Comparison of ENCODE assay signal across 28 cellular contexts in genomic region chr11:116044946-116045345, GRCh38.
"Had no signal": no experiment of that assay in that cellular context is flagged by ENCODE, and none has a peak within 500 bp of the region (broad histone marks: within the 10 kb centered on the region; RNA-seq: fewer than 3 reads in every experiment).

No MANE protein-coding gene starts in this region.

- H3K36me3 ChIP-seq: esophagus squamous epithelium, heart right ventricle, neutrophil, right lobe of liver, stomach, thyroid gland, vagina had no signal

- DNase-seq: dermis blood vessel endothelial cell; effector memory CD4-positive, alpha-beta T cell; erythroblast; esophagus squamous epithelium; foreskin melanocyte; glutamatergic neuron; heart right ventricle; hippocampal formation; mesenchymal stem cell; midbrain; naive thymus-derived CD4-positive, alpha-beta T cell; small intestine; stimulated activated CD4-positive, alpha-beta T cell treated with anti-CD3 and anti-CD28 coated beads, Interleukin-12 subunit alpha, Interleukin-12 subunit beta, amount 100 ng/mL, for 4 hours; stimulated activated CD4-positive, alpha-beta T cell treated with anti-CD3 and anti-CD28 coated beads, Interleukin-2, amount 100 ng/mL, for 24 hours; stimulated activated CD4-positive, alpha-beta T cell treated with anti-CD3 and anti-CD28 coated beads, Interleukin-4, amount 100 ng/mL, for 24 hours; stimulated activated naive CD4-positive, alpha-beta T cell treated with Interleukin-2 at 50 U/mL for 16 hours; stomach; thyroid gland; trophoblast cell had no signal

- H3K27ac ChIP-seq: coronary artery, esophagus squamous epithelium, heart right ventricle, neutrophil, parathyroid adenoma, right lobe of liver, stomach, thyroid gland, vagina had no signal

- H3K4me1 ChIP-seq: esophagus squamous epithelium, parathyroid adenoma, right lobe of liver, stomach, thyroid gland, vagina had no signal

- H3K4me3 ChIP-seq: coronary artery, esophagus squamous epithelium, heart right ventricle, right lobe of liver, stomach, thyroid gland, vagina had no signal

- H3K4me1 Mint-ChIP-seq: naive thymus-derived CD4-positive, alpha-beta T cell; stimulated activated effector memory CD8-positive, alpha-beta T cell treated with anti-CD3 and anti-CD28 coated beads, Interleukin-12 subunit alpha, Interleukin-12 subunit beta, amount 100 ng/mL, for 72 hours had no signal

- H3K9ac ChIP-seq: parathyroid adenoma had no signal

- H3K79me2 ChIP-seq: parathyroid adenoma had no signal

- H3K36me3 Mint-ChIP-seq: naive thymus-derived CD4-positive, alpha-beta T cell; stimulated activated effector memory CD8-positive, alpha-beta T cell treated with anti-CD3 and anti-CD28 coated beads, Interleukin-12 subunit alpha, Interleukin-12 subunit beta, amount 100 ng/mL, for 72 hours had no signal

- H3K9me3 ChIP-seq: esophagus squamous epithelium, heart right ventricle, neutrophil, right lobe of liver, stomach, thyroid gland, vagina had no signal

- H3K27me3 ChIP-seq: esophagus squamous epithelium, neutrophil, right lobe of liver, thyroid gland, vagina had no signal

- ATAC-seq: heart right ventricle; left lobe of liver; naive thymus-derived CD4-positive, alpha-beta T cell; right lobe of liver; stimulated activated effector memory CD8-positive, alpha-beta T cell treated with anti-CD3 and anti-CD28 coated beads, Interleukin-12 subunit alpha, Interleukin-12 subunit beta, amount 100 ng/mL, for 72 hours had no signal

- H3K9me3 Mint-ChIP-seq: nephron; stimulated activated effector memory CD8-positive, alpha-beta T cell treated with anti-CD3 and anti-CD28 coated beads, Interleukin-12 subunit alpha, Interleukin-12 subunit beta, amount 100 ng/mL, for 72 hours had no signal

- H3K4me3 Mint-ChIP-seq: naive thymus-derived CD4-positive, alpha-beta T cell; nephron; stimulated activated effector memory CD8-positive, alpha-beta T cell treated with anti-CD3 and anti-CD28 coated beads, Interleukin-12 subunit alpha, Interleukin-12 subunit beta, amount 100 ng/mL, for 72 hours had no signal

- H3K27ac Mint-ChIP-seq: naive thymus-derived CD4-positive, alpha-beta T cell; progenitor cell of endocrine pancreas; stimulated activated effector memory CD8-positive, alpha-beta T cell treated with anti-CD3 and anti-CD28 coated beads, Interleukin-12 subunit alpha, Interleukin-12 subunit beta, amount 100 ng/mL, for 72 hours had no signal

- H2AFZ ChIP-seq: parathyroid adenoma had no signal
